ENCODE assay signal across 26 cellular contexts in genomic region chr4:85302193-85302736, GRCh38.
"Had no signal": no experiment of that assay in that cellular context is flagged by ENCODE, and none has a peak within 500 bp of the region (broad histone marks: within the 10 kb centered on the region; RNA-seq: fewer than 3 reads in every experiment).

No MANE protein-coding gene starts in this region.

- H3K9me3 Mint-ChIP-seq: activated CD4-positive, alpha-beta memory T cell treated with anti-CD3 and anti-CD28 coated beads, Interleukin-2, amount 10 ng/mL, durations not matched to agents 7 days and 5 days; activated CD4-positive, alpha-beta T cell treated with anti-CD3 and anti-CD28 coated beads, Interleukin-2, amount 10 ng/mL, durations not matched to agents 7 days and 5 days; activated naive CD4-positive, alpha-beta T cell treated with anti-CD3 and anti-CD28 coated beads, Interleukin-2, amount 10 ng/mL, durations not matched to agents 7 days and 5 days; activated naive CD8-positive, alpha-beta T cell treated with anti-CD3 and anti-CD28 coated beads, Interleukin-2, amount 10 ng/mL, durations not matched to agents 7 days and 5 days; activated T-cell treated with anti-CD3 and anti-CD28 coated beads, Interleukin-2, amount 50 U/mL, for 24 hours; brain had no signal

- ATAC-seq: activated naive CD4-positive, alpha-beta T cell treated with anti-CD3 and anti-CD28 coated beads, Interleukin-2, amount 50 U/mL, for 72 hours; activated T-cell treated with anti-CD3 and anti-CD28 coated beads, Interleukin-2, amount 50 U/mL, for 72 hours; esophagus mucosa; foreskin keratinocyte; gastrocnemius medialis had no signal

- DNase-seq: activated CD4-positive, alpha-beta memory T cell treated with anti-CD3 and anti-CD28 coated beads, Interleukin-2, amount 10 ng/mL, durations not matched to agents 7 days and 5 days; activated CD4-positive, alpha-beta T cell treated with anti-CD3 and anti-CD28 coated beads for 1 hour; activated CD4-positive, alpha-beta T cell treated with anti-CD3 and anti-CD28 coated beads for 4 hours; activated CD4-positive, alpha-beta T cell treated with anti-CD3 and anti-CD28 coated beads, Interleukin-2, amount 10 ng/mL, durations not matched to agents 7 days and 5 days; activated CD4-positive, alpha-beta T cell treated with anti-CD3 and anti-CD28 coated beads, Interleukin-2, amount 50 U/mL, for 4 hours; activated CD8-positive, alpha-beta memory T cell treated with anti-CD3 and anti-CD28 coated beads, Interleukin-2, amount 50 U/mL, for 48 hours; activated gamma-delta T cell; activated naive CD4-positive, alpha-beta T cell; activated naive CD4-positive, alpha-beta T cell treated with anti-CD3 and anti-CD28 coated beads, Interleukin-2, amount 10 ng/mL, durations not matched to agents 7 days and 5 days; activated naive CD8-positive, alpha-beta T cell treated with anti-CD3 and anti-CD28 coated beads, Interleukin-2, amount 10 ng/mL, durations not matched to agents 7 days and 5 days; activated T-cell treated with anti-CD3 and anti-CD28 coated beads for 4 hours; activated T-cell treated with anti-CD3 and anti-CD28 coated beads, Interleukin-2, amount 50 U/mL, for 24 hours; activated T-cell treated with anti-CD3 and anti-CD28 coated beads, Interleukin-2, amount 50 U/mL, for 72 hours; central memory CD4-positive, alpha-beta T cell; cerebellar nuclear complex; colonic mucosa; effector CD8-positive, alpha-beta T cell; foreskin keratinocyte; gastrocnemius medialis; T-helper 2 cell had no signal

- H3K4me3 Mint-ChIP-seq: activated CD4-positive, alpha-beta memory T cell treated with anti-CD3 and anti-CD28 coated beads, Interleukin-2, amount 10 ng/mL, durations not matched to agents 7 days and 5 days; activated CD4-positive, alpha-beta T cell treated with anti-CD3 and anti-CD28 coated beads, Interleukin-2, amount 10 ng/mL, durations not matched to agents 7 days and 5 days; activated naive CD4-positive, alpha-beta T cell treated with anti-CD3 and anti-CD28 coated beads, Interleukin-2, amount 10 ng/mL, durations not matched to agents 7 days and 5 days; activated naive CD8-positive, alpha-beta T cell treated with anti-CD3 and anti-CD28 coated beads, Interleukin-2, amount 10 ng/mL, durations not matched to agents 7 days and 5 days; activated T-cell treated with anti-CD3 and anti-CD28 coated beads, Interleukin-2, amount 50 U/mL, for 24 hours; activated T-cell treated with anti-CD3 and anti-CD28 coated beads, Interleukin-2, amount 50 U/mL, for 72 hours; brain had no signal

- H3K36me3 ChIP-seq: ascending aorta, breast epithelium, cardiac muscle cell, colonic mucosa, gastrocnemius medialis had no signal

- H3K9me3 ChIP-seq: ascending aorta, breast epithelium, colonic mucosa, gastrocnemius medialis had no signal

- H3K27me3 ChIP-seq: ascending aorta, breast epithelium, cardiac muscle cell, colonic mucosa, gastrocnemius medialis had no signal

- H3K4me1 Mint-ChIP-seq: activated CD4-positive, alpha-beta memory T cell treated with anti-CD3 and anti-CD28 coated beads, Interleukin-2, amount 10 ng/mL, durations not matched to agents 7 days and 5 days; activated CD4-positive, alpha-beta T cell treated with anti-CD3 and anti-CD28 coated beads, Interleukin-2, amount 10 ng/mL, durations not matched to agents 7 days and 5 days; activated naive CD4-positive, alpha-beta T cell treated with anti-CD3 and anti-CD28 coated beads, Interleukin-2, amount 10 ng/mL, durations not matched to agents 7 days and 5 days; activated naive CD8-positive, alpha-beta T cell treated with anti-CD3 and anti-CD28 coated beads, Interleukin-2, amount 10 ng/mL, durations not matched to agents 7 days and 5 days had no signal

- H3K27ac ChIP-seq: ascending aorta, breast epithelium, cardiac muscle cell, colonic mucosa, foreskin keratinocyte, gastrocnemius medialis had no signal

- H3K27ac Mint-ChIP-seq: activated CD4-positive, alpha-beta memory T cell treated with anti-CD3 and anti-CD28 coated beads, Interleukin-2, amount 10 ng/mL, durations not matched to agents 7 days and 5 days; activated naive CD4-positive, alpha-beta T cell treated with anti-CD3 and anti-CD28 coated beads, Interleukin-2, amount 10 ng/mL, durations not matched to agents 7 days and 5 days; activated naive CD4-positive, alpha-beta T cell treated with anti-CD3 and anti-CD28 coated beads, Interleukin-2, amount 50 U/mL, for 72 hours; activated naive CD8-positive, alpha-beta T cell treated with anti-CD3 and anti-CD28 coated beads, Interleukin-2, amount 10 ng/mL, durations not matched to agents 7 days and 5 days; activated T-cell treated with anti-CD3 and anti-CD28 coated beads, Interleukin-2, amount 50 U/mL, for 24 hours; activated T-cell treated with anti-CD3 and anti-CD28 coated beads, Interleukin-2, amount 50 U/mL, for 72 hours had no signal

- H3K27me3 Mint-ChIP-seq: activated CD4-positive, alpha-beta memory T cell treated with anti-CD3 and anti-CD28 coated beads, Interleukin-2, amount 10 ng/mL, durations not matched to agents 7 days and 5 days; activated CD4-positive, alpha-beta T cell treated with anti-CD3 and anti-CD28 coated beads, Interleukin-2, amount 10 ng/mL, durations not matched to agents 7 days and 5 days; activated naive CD4-positive, alpha-beta T cell treated with anti-CD3 and anti-CD28 coated beads, Interleukin-2, amount 10 ng/mL, durations not matched to agents 7 days and 5 days; activated naive CD8-positive, alpha-beta T cell treated with anti-CD3 and anti-CD28 coated beads, Interleukin-2, amount 10 ng/mL, durations not matched to agents 7 days and 5 days; activated T-cell treated with anti-CD3 and anti-CD28 coated beads, Interleukin-2, amount 50 U/mL, for 24 hours; brain had no signal

- H3K36me3 Mint-ChIP-seq: activated naive CD4-positive, alpha-beta T cell treated with anti-CD3 and anti-CD28 coated beads, Interleukin-2, amount 10 ng/mL, durations not matched to agents 7 days and 5 days; activated naive CD4-positive, alpha-beta T cell treated with anti-CD3 and anti-CD28 coated beads, Interleukin-2, amount 50 U/mL, for 72 hours; activated naive CD8-positive, alpha-beta T cell treated with anti-CD3 and anti-CD28 coated beads, Interleukin-2, amount 10 ng/mL, durations not matched to agents 7 days and 5 days; brain had no signal

- H3K4me1 ChIP-seq: ascending aorta, breast epithelium, colonic mucosa, foreskin keratinocyte, gastrocnemius medialis had no signal

- H3K4me3 ChIP-seq: ascending aorta, breast epithelium, cardiac muscle cell, colonic mucosa, gastrocnemius medialis had no signal
